Comparison of ENCODE assay signal across 20 cellular contexts in the genomic region with DNA sequence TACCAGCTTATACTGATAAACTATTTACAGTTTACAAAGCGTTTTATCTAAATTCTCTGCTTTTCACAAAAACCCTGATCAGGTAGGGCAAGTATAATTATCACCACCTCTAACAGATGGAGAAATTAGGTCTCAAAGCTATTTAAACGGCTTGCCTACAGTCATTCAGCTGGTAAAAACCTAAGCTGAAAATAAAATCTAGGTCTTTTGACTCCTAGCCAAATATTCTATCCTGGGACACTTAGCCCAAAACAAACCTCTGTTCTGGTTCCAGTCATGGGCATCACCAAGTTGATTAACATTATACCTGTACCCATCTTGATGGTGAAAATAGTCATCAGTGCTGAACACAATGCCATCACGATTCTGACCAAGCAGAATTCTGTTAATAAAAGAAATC.
"Had no signal": no experiment of that assay in that cellular context is flagged by ENCODE, and none has a peak within 500 bp of the region (broad histone marks: within the 10 kb centered on the region; RNA-seq: fewer than 3 reads in every experiment).

No MANE protein-coding gene starts in this region.

- H3K27me3 ChIP-seq: heart right ventricle, right atrium auricular region, sigmoid colon, testis, tibial nerve, upper lobe of right lung, vagina had no signal

- H3K27ac Mint-ChIP-seq: stimulated activated naive B cell treated with anti-CD40 and anti-IgM and Interleukin-4, amounts not matched to agents 10 μg/mL and 1 μg/mL and 100 μg/mL, for 72 hours; stimulated activated naive CD8-positive, alpha-beta T cell treated with anti-CD3 and anti-CD28 coated beads, Interleukin-15, amount 100 ng/mL, for 72 hours had no signal

- H3K9me3 ChIP-seq: heart right ventricle, right atrium auricular region, sigmoid colon, testis, tibial nerve, upper lobe of right lung, vagina had no signal

- H3K36me3 ChIP-seq: right atrium auricular region had no signal

- ATAC-seq: heart right ventricle; stimulated activated naive B cell treated with anti-CD40 and anti-IgM and Interleukin-4, amounts not matched to agents 10 μg/mL and 1 μg/mL and 100 μg/mL, for 72 hours; stimulated activated naive CD8-positive, alpha-beta T cell treated with anti-CD3 and anti-CD28 coated beads, Interleukin-15, amount 100 ng/mL, for 72 hours; upper lobe of right lung had no signal

- H3K27me3 Mint-ChIP-seq: naive B cell; stimulated activated naive B cell treated with anti-CD40 and anti-IgM and Interleukin-4, amounts not matched to agents 10 μg/mL and 1 μg/mL and 100 μg/mL, for 72 hours; stimulated activated naive CD8-positive, alpha-beta T cell treated with anti-CD3 and anti-CD28 coated beads, Interleukin-15, amount 100 ng/mL, for 72 hours had no signal

- H3K27ac ChIP-seq: right atrium auricular region, sigmoid colon, testis, upper lobe of right lung, vagina had no signal

- DNase-seq: effector CD8-positive, alpha-beta T cell; foreskin melanocyte; heart right ventricle; hypothalamus; kidney glomerular epithelial cell; mesendoderm; naive B cell; posterior cingulate gyrus; sigmoid colon; stimulated activated CD4-positive, alpha-beta T cell treated with anti-CD3 and anti-CD28 coated beads, Interleukin-2, amount 100 ng/mL, for 24 hours; stimulated activated CD4-positive, alpha-beta T cell treated with anti-CD3 and anti-CD28 coated beads, Interleukin-4, amount 100 ng/mL, for 4 hours; stimulated activated naive B cell treated with anti-CD40 and anti-IgM and Interleukin-4, amounts not matched to agents 10 μg/mL and 1 μg/mL and 100 μg/mL, for 72 hours; stimulated activated naive CD8-positive, alpha-beta T cell treated with anti-CD3 and anti-CD28 coated beads, Interleukin-15, amount 100 ng/mL, for 72 hours; testis; upper lobe of right lung had no signal

- H3K4me3 ChIP-seq: heart right ventricle, right atrium auricular region, sigmoid colon, skin epidermis, testis, tibial nerve, upper lobe of right lung, vagina had no signal

- H3K4me3 Mint-ChIP-seq: naive B cell; neural crest cell; stimulated activated naive B cell treated with anti-CD40 and anti-IgM and Interleukin-4, amounts not matched to agents 10 μg/mL and 1 μg/mL and 100 μg/mL, for 72 hours; stimulated activated naive CD8-positive, alpha-beta T cell treated with anti-CD3 and anti-CD28 coated beads, Interleukin-15, amount 100 ng/mL, for 72 hours had no signal

- H3K9me3 Mint-ChIP-seq: neural crest cell; stimulated activated naive B cell treated with anti-CD40 and anti-IgM and Interleukin-4, amounts not matched to agents 10 μg/mL and 1 μg/mL and 100 μg/mL, for 72 hours; stimulated activated naive CD8-positive, alpha-beta T cell treated with anti-CD3 and anti-CD28 coated beads, Interleukin-15, amount 100 ng/mL, for 72 hours had no signal
